In genomic region chr1:55519937-55520683, GRCh38 we compare ENCODE assay signal across 21 cellular contexts.
DNase-seq lines count a peak whose midpoint lies in the region; ATAC-seq, FAIRE-seq and TF ChIP-seq lines count a peak whose summit lies in the region.
"Had no signal": no experiment of that assay in that cellular context is flagged by ENCODE, and none has a peak within 500 bp of the region (broad histone marks: within the 10 kb centered on the region; RNA-seq: fewer than 3 reads in every experiment).

No MANE protein-coding gene starts in this region.

- DNase-seq in GM03348 (ENCODE audit: low spot score) (peak; percentile 22), NCI-H524 (lab: John Stamatoyannopoulos, UW) (peak; percentile 82 to 91), fibroblast of mammary gland (ENCODE audit: low read depth) (peak; percentile 62), vagina (ENCODE audit: extremely low spot score in 2 of 2) (no peak), KG1 (lab: John Stamatoyannopoulos, UW) (no peak), GM12891 (ENCODE audit: insufficient read length, low spot score) (no peak)
- DNase-seq: activated CD4-positive, alpha-beta memory T cell treated with anti-CD3 and anti-CD28 coated beads for 36 hours; activated gamma-delta T cell treated with Interleukin-2 at 50 U/mL for 16 hours; activated T-cell treated with anti-CD3 and anti-CD28 coated beads for 4 hours; Calu3; head of caudate nucleus; HFFc6; NCI-H2227 treated with DMSO at 0.1 percent for 48 hours; stomach; T-helper 9 cell had no signal

- no peaks in the 10 kb centered on the region for H3K9me3 ChIP-seq in vagina
- H3K9me3 ChIP-seq: BLaER1, stomach had no signal

- TF ChIP-seq CTCF in fibroblast of mammary gland (conservative IDR thresholded peaks at IDR 0.05; ENCODE audit: control insufficient read depth, insufficient read depth, low read depth, low read length): no peak
- no peak for TF ChIP-seq CTCF in vagina (IDR thresholded peaks at IDR 0.05)

- peaks cover 11% of the 10 kb centered on the region for H3K4me1 ChIP-seq in vagina
- H3K4me1 ChIP-seq: BLaER1, stomach had no signal

- H3K27ac ChIP-seq in vagina: peak overlapping the region; percentile 83
- H3K27ac ChIP-seq: BLaER1, epithelial cell of prostate, SK-N-MC, stomach had no signal

- ATAC-seq in activated CD4-positive, CD25-positive, alpha-beta regulatory T cell treated with anti-CD3 and anti-CD28 coated beads, Interleukin-2, amount 50 U/mL, for 24 hours: no peak
- ATAC-seq: WTC11 had no signal

- no peaks in the 10 kb centered on the region for H3K36me3 ChIP-seq in vagina
- H3K36me3 ChIP-seq: BLaER1, stomach had no signal

- no peaks in the 10 kb centered on the region for H3K27me3 ChIP-seq in vagina
- H3K27me3 ChIP-seq: BLaER1, stomach had no signal

- H3K4me3 ChIP-seq in fibroblast of mammary gland (ENCODE audit: control insufficient read depth, low read depth, low read length) (no peak overlapping the region), vagina (no peak overlapping the region)
- H3K4me3 ChIP-seq: BLaER1, SK-N-MC, stomach had no signal

- intact Hi-C loops in vagina (cut with DNase I): no loop called here

- TF ChIP-seq POLR2A in vagina (IDR thresholded peaks at IDR 0.05): no peak
- no peak for TF ChIP-seq POLR2A in GM12891 (IDR thresholded peaks at IDR 0.05; ENCODE audit: low read depth, low read length)

- FAIRE-seq in GM12891 (lab: Jason Lieb, UNC): no peak
- FAIRE-seq: bronchial epithelial cell had no signal

TF ChIP-seq in GM12891, 5 proteins besides CTCF, POLR2A, EP300 and RAD21:
- TF ChIP-seq POLR2AphosphoS5 (IDR thresholded peaks at IDR 0.05; ENCODE audit: low read depth, low read length) (no peak), SPI1 (IDR thresholded peaks at IDR 0.05; ENCODE audit: low read depth, low read length) (no peak), TAF1 (IDR thresholded peaks at IDR 0.05; ENCODE audit: low read depth, low read length) (no peak), POU2F2 (IDR thresholded peaks at IDR 0.05; ENCODE audit: low read depth, low read length) (no peak), PAX5 (IDR thresholded peaks at IDR 0.05; ENCODE audit: insufficient read depth, low read length, severe bottlenecking) (no peak)

Comparison
In these comparisons a context has a peak if more than half of its experiments do, and no peak if none do; other contexts are left out.
1. DNase-seq: peak in GM03348 (single experiment), NCI-H524 (2 of 2) and fibroblast of mammary gland (single experiment); none in vagina (0 of 2), KG1 (single experiment) and GM12891 (single experiment).